Comparison of ENCODE assay signal across 17 cellular contexts in genomic region chr1:243831463-243831862, GRCh38.
"Had no signal": no experiment of that assay in that cellular context is flagged by ENCODE, and none has a peak within 500 bp of the region (broad histone marks: within the 10 kb centered on the region; RNA-seq: fewer than 3 reads in every experiment).

No MANE protein-coding gene starts in this region.

- H3K4me3 ChIP-seq: sigmoid colon, suprapubic skin, transverse colon, vagina had no signal

- H3K27ac ChIP-seq: sigmoid colon, suprapubic skin, transverse colon, vagina had no signal

- H3K4me1 Mint-ChIP-seq: nephron had no signal

- H3K36me3 ChIP-seq: sigmoid colon, suprapubic skin, transverse colon, vagina had no signal

- H3K4me3 Mint-ChIP-seq: nephron; stimulated activated naive B cell treated with anti-CD40 and anti-IgM and Interleukin-4, amounts not matched to agents 10 μg/mL and 1 μg/mL and 100 μg/mL, for 72 hours had no signal

- ATAC-seq: activated CD4-positive, CD25-positive, alpha-beta regulatory T cell treated with anti-CD3 and anti-CD28 coated beads, Interleukin-2, amount 50 U/mL, for 24 hours; stimulated activated naive B cell treated with anti-CD40 and anti-IgM and Interleukin-4, amounts not matched to agents 10 μg/mL and 1 μg/mL and 100 μg/mL, for 72 hours had no signal

- H3K9me3 ChIP-seq: sigmoid colon, transverse colon, vagina had no signal

- H3K27me3 ChIP-seq: sigmoid colon, suprapubic skin, transverse colon, vagina had no signal

- H3K27ac Mint-ChIP-seq: nephron; stimulated activated naive B cell treated with anti-CD40 and anti-IgM and Interleukin-4, amounts not matched to agents 10 μg/mL and 1 μg/mL and 100 μg/mL, for 72 hours had no signal

- H3K4me1 ChIP-seq: suprapubic skin, transverse colon had no signal

- DNase-seq: activated gamma-delta T cell treated with Interleukin-2 at 50 U/mL for 16 hours; cerebellar nuclear complex; dermis blood vessel endothelial cell; effector memory CD4-positive, alpha-beta T cell; foreskin fibroblast; mesendoderm; nucleus accumbens; posterior cingulate gyrus; SHP77 treated with DMSO at 0.1 percent for 48 hours; sigmoid colon; stimulated activated CD4-positive, alpha-beta T cell treated with anti-CD3 and anti-CD28 coated beads, Interleukin-4, amount 100 ng/mL, for 24 hours; stimulated activated naive B cell treated with anti-CD40 and anti-IgM and Interleukin-4, amounts not matched to agents 10 μg/mL and 1 μg/mL and 100 μg/mL, for 72 hours; transverse colon had no signal

- H3K27me3 Mint-ChIP-seq: stimulated activated naive B cell treated with anti-CD40 and anti-IgM and Interleukin-4, amounts not matched to agents 10 μg/mL and 1 μg/mL and 100 μg/mL, for 72 hours had no signal
